ENCODE assay signal across 25 cellular contexts in genomic region chr3:43344520-43344919, GRCh38. TPM values are rescaled to one million over a fixed set of nuclear protein-coding genes. Genes with fewer than 3 reads are reported as not detected.
DNase-seq lines count a peak whose midpoint lies in the region; ATAC-seq lines count a peak whose summit lies in the region.
"Had no signal": no experiment of that assay in that cellular context is flagged by ENCODE, and none has a peak within 500 bp of the region (broad histone marks: within the 10 kb centered on the region; RNA-seq: fewer than 3 reads in every experiment).

No MANE protein-coding gene starts in this region.

- H3K9me3 ChIP-seq in thymus (ENCODE audit: control insufficient read depth) = no peaks in the 10 kb centered on the region
- H3K9me3 ChIP-seq in SJCRH30 (replicated peaks) = no peaks in the 10 kb centered on the region
- H3K9me3 ChIP-seq: HAP-1, MG63, thoracic aorta had no signal

- H3K27me3 ChIP-seq in thymus (ENCODE audit: control insufficient read depth, insufficient read depth) (no peaks in the 10 kb centered on the region), SJCRH30 (no peaks in the 10 kb centered on the region)
- H3K27me3 ChIP-seq: cardiac muscle cell, MG63, neural progenitor cell had no signal

- H3K4me3 ChIP-seq in thymus (ENCODE audit: low read length) (no peak overlapping the region), SJCRH30 (no peak overlapping the region)
- H3K4me3 ChIP-seq: cardiac muscle cell, coronary artery, HAP-1, MG63, neural progenitor cell, thoracic aorta had no signal

- H3K9me3 Mint-ChIP-seq in activated naive CD4-positive, alpha-beta T cell treated with anti-CD3 and anti-CD28 coated beads, Interleukin-2, amount 10 ng/mL, durations not matched to agents 7 days and 5 days = no peaks in the 10 kb centered on the region
- peaks cover 0 to 5% (median 0%) of the 10 kb centered on the region in 3 donors for H3K9me3 Mint-ChIP-seq in T-cell
- no peaks in the 10 kb centered on the region for H3K9me3 Mint-ChIP-seq in activated naive CD8-positive, alpha-beta T cell treated with anti-CD3 and anti-CD28 coated beads, Interleukin-2, amount 10 ng/mL, durations not matched to agents 7 days and 5 days
- H3K9me3 Mint-ChIP-seq: stimulated activated naive CD8-positive, alpha-beta T cell treated with anti-CD3 and anti-CD28 coated beads, Interleukin-15, amount 100 ng/mL, for 72 hours had no signal

- no peaks in the 10 kb centered on the region for H3K27me3 Mint-ChIP-seq in activated naive CD4-positive, alpha-beta T cell treated with anti-CD3 and anti-CD28 coated beads, Interleukin-2, amount 10 ng/mL, durations not matched to agents 7 days and 5 days
- no peaks in the 10 kb centered on the region for H3K27me3 Mint-ChIP-seq in T-cell
- no peaks in the 10 kb centered on the region for H3K27me3 Mint-ChIP-seq in activated naive CD8-positive, alpha-beta T cell treated with anti-CD3 and anti-CD28 coated beads, Interleukin-2, amount 10 ng/mL, durations not matched to agents 7 days and 5 days
- H3K27me3 Mint-ChIP-seq: B cell; stimulated activated naive CD8-positive, alpha-beta T cell treated with anti-CD3 and anti-CD28 coated beads, Interleukin-15, amount 100 ng/mL, for 72 hours had no signal

- no peak for DNase-seq in activated naive CD4-positive, alpha-beta T cell treated with anti-CD3 and anti-CD28 coated beads, Interleukin-2, amount 10 ng/mL, durations not matched to agents 7 days and 5 days
- DNase-seq in activated naive CD4-positive, alpha-beta T cell treated with Interleukin-2 at 50 U/mL for 16 hours = no peak
- DNase-seq in T-cell (no peak), SK-N-DZ (ENCODE audit: low spot score) (no peak), SJCRH30 (no peak)
- DNase-seq in activated naive CD8-positive, alpha-beta T cell treated with anti-CD3 and anti-CD28 coated beads, Interleukin-2, amount 10 ng/mL, durations not matched to agents 7 days and 5 days = no peak
- DNase-seq: ACHN; COR-L47; erythroblast; KG1; MG63; NCI-H2029; NCI-H510A treated with DMSO at 0.1 percent for 48 hours; SIG-M5; small intestine; stimulated activated naive CD8-positive, alpha-beta T cell treated with anti-CD3 and anti-CD28 coated beads, Interleukin-15, amount 100 ng/mL, for 72 hours had no signal

- 98% methylated on average over 3 of the region's 3 CpGs for WGBS in thymus

- no peak overlapping the region for H3K4me3 Mint-ChIP-seq in activated naive CD4-positive, alpha-beta T cell treated with anti-CD3 and anti-CD28 coated beads, Interleukin-2, amount 10 ng/mL, durations not matched to agents 7 days and 5 days
- H3K4me3 Mint-ChIP-seq in T-cell = peak overlapping the region in 1 of 3 donors; percentile 73
- no peak overlapping the region for H3K4me3 Mint-ChIP-seq in activated naive CD8-positive, alpha-beta T cell treated with anti-CD3 and anti-CD28 coated beads, Interleukin-2, amount 10 ng/mL, durations not matched to agents 7 days and 5 days
- H3K4me3 Mint-ChIP-seq: B cell, neural progenitor cell had no signal

- POLR2A ChIA-PET in T-cell (lab: Charles Lee) = interaction anchor here (0.9 to 1.5 kb wide), 3 partner anchors 10 to 50 kb away, joined by 3 to 5 read pairs (median 3); no protein-coding TSS in a partner anchor
- POLR2A ChIA-PET in activated naive CD8-positive, alpha-beta T cell treated with anti-CD3 and anti-CD28 coated beads, Interleukin-2, amount 10 ng/mL, durations not matched to agents 7 days and 5 days (lab: Charles Lee) = interaction anchor here (1.2 to 4.9 kb wide), 3 partner anchors 46 to 182 kb away, joined by 3 to 46 read pairs (median 42); partner anchors contain the start of gene SNRK

- CTCF ChIA-PET in activated naive CD4-positive, alpha-beta T cell treated with anti-CD3 and anti-CD28 coated beads, Interleukin-2, amount 10 ng/mL, durations not matched to agents 7 days and 5 days (lab: Charles Lee) = no interaction called here
- CTCF ChIA-PET in T-cell (lab: Charles Lee) = interaction anchor here in 1 of 2 donors (1.1 to 2.7 kb wide), 2 partner anchors 33 to 58 kb away, joined by 3 to 7 read pairs; partner anchors contain the start of gene SNRK

- H3K4me1 Mint-ChIP-seq in activated naive CD4-positive, alpha-beta T cell treated with anti-CD3 and anti-CD28 coated beads, Interleukin-2, amount 10 ng/mL, durations not matched to agents 7 days and 5 days = peaks cover 72% of the 10 kb centered on the region
- peaks cover 82 to 90% (median 87%) of the 10 kb centered on the region in 3 donors for H3K4me1 Mint-ChIP-seq in T-cell
- peaks cover 65% of the 10 kb centered on the region for H3K4me1 Mint-ChIP-seq in activated naive CD8-positive, alpha-beta T cell treated with anti-CD3 and anti-CD28 coated beads, Interleukin-2, amount 10 ng/mL, durations not matched to agents 7 days and 5 days
- H3K4me1 Mint-ChIP-seq: B cell had no signal

- peaks cover 90% of the 10 kb centered on the region for H3K36me3 Mint-ChIP-seq in activated naive CD4-positive, alpha-beta T cell treated with anti-CD3 and anti-CD28 coated beads, Interleukin-2, amount 10 ng/mL, durations not matched to agents 7 days and 5 days
- peaks cover 78% of the 10 kb centered on the region for H3K36me3 Mint-ChIP-seq in T-cell
- peaks cover 72% of the 10 kb centered on the region for H3K36me3 Mint-ChIP-seq in activated naive CD8-positive, alpha-beta T cell treated with anti-CD3 and anti-CD28 coated beads, Interleukin-2, amount 10 ng/mL, durations not matched to agents 7 days and 5 days

- H3K36me3 ChIP-seq in thymus (ENCODE audit: control insufficient read depth, insufficient read depth) (peaks cover 74% of the 10 kb centered on the region), SJCRH30 (peaks cover 3% of the 10 kb centered on the region; the same call in 1 of the 2 replicates)

- peaks cover 48% of the 10 kb centered on the region for H3K4me1 ChIP-seq in thymus (ENCODE audit: control insufficient read depth, insufficient read depth, low read length)
- H3K4me1 ChIP-seq in SJCRH30 = no peaks in the 10 kb centered on the region
- H3K4me1 ChIP-seq: HAP-1, neural progenitor cell had no signal

- H3K27ac ChIP-seq in thymus (ENCODE audit: low read depth) (peak overlapping the region; percentile 93), SJCRH30 (no peak overlapping the region)
- H3K27ac ChIP-seq: cardiac muscle cell, coronary artery, HL-60, neural progenitor cell, thoracic aorta had no signal

- peak overlapping the region; percentile 45 for H3K27ac Mint-ChIP-seq in activated naive CD4-positive, alpha-beta T cell treated with anti-CD3 and anti-CD28 coated beads, Interleukin-2, amount 10 ng/mL, durations not matched to agents 7 days and 5 days
- peak overlapping the region; percentile 89 to 90 for H3K27ac Mint-ChIP-seq in T-cell
- peak overlapping the region; percentile 35 for H3K27ac Mint-ChIP-seq in activated naive CD8-positive, alpha-beta T cell treated with anti-CD3 and anti-CD28 coated beads, Interleukin-2, amount 10 ng/mL, durations not matched to agents 7 days and 5 days
- H3K27ac Mint-ChIP-seq: B cell, neural progenitor cell had no signal

- no peak for ATAC-seq in T-cell (replicated peaks in 1 of 4)
- no peak for ATAC-seq in activated naive CD8-positive, alpha-beta T cell treated with anti-CD3 and anti-CD28 coated beads, Interleukin-2, amount 10 ng/mL, durations not matched to agents 7 days and 5 days (ENCODE audit: low read depth)
- ATAC-seq: activated CD4-positive, CD25-positive, alpha-beta regulatory T cell treated with anti-CD3 and anti-CD28 coated beads, Interleukin-2, amount 50 U/mL, for 24 hours; stimulated activated naive CD8-positive, alpha-beta T cell treated with anti-CD3 and anti-CD28 coated beads, Interleukin-15, amount 100 ng/mL, for 72 hours had no signal

RNA-seq across cellular contexts. Expression of gene SNRK, which starts 58.2 kb away (rescaled TPM):
- 100 to 1,000 TPM in 3 of 5 donors, 10 to 100 TPM in 2; 88.1 to 165 (median 107) TPM for total RNA-seq in T-cell
- 10 to 100 TPM; 70.7 to 73.6 TPM for total RNA-seq in activated naive CD8-positive, alpha-beta T cell treated with anti-CD3 and anti-CD28 coated beads, Interleukin-2, amount 10 ng/mL, durations not matched to agents 7 days and 5 days
- 33.6 TPM for polyA plus RNA-seq in thymus
- polyA plus RNA-seq in SK-N-DZ (2014; cell fraction: cytosol; rRNA removed) = 9.5 and 10.3 TPM in 2 replicates
- polyA plus RNA-seq in SK-N-DZ (2014; cell fraction: nucleus; rRNA removed) = 10.2 and 12.4 TPM in 2 replicates
- 9.2 and 12.6 TPM in 2 replicates for total RNA-seq in SJCRH30 (2014; rRNA removed; shearing (Covaris generic))

Comparison
In these comparisons a context has a peak if more than half of its experiments do, and no peak if none do; other contexts are left out.
1. H3K27ac Mint-ChIP-seq: peak in every context shown above with its lines; median percentile 90 in T-cell; 45 in activated naive CD4-positive, alpha-beta T cell treated with anti-CD3 and anti-CD28 coated beads, Interleukin-2, amount 10 ng/mL, durations not matched to agents 7 days and 5 days; 35 in activated naive CD8-positive, alpha-beta T cell treated with anti-CD3 and anti-CD28 coated beads, Interleukin-2, amount 10 ng/mL, durations not matched to agents 7 days and 5 days.